In the genomic region with DNA sequence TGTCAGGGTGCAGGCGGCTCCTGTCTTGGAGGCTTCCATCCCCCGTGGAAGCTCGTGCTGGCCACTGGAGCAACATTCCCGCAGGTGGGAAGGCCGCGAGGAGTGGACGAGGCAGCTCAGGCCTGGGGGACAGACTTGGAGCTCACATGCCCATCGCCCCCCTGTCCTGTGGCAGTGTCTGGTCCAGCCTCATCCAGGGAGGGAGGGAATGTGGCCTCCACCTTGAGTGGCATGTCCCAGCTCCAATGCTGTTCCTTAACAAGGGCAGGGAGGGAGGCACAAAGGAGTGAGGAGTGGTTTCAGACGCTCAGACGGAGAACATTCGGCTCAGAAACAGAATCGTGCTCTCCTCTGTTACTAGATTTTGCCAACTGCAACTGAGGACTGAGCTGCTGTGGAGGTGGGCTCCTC, we compare ENCODE assay signal across 8 cellular contexts.
A peak's percentile ranks its signal among the peaks of the same experiment; 100 is the strongest.
DNase-seq lines count a peak whose midpoint lies in the region; ATAC-seq and TF ChIP-seq lines count a peak whose summit lies in the region.

No MANE protein-coding gene starts in this region.

- H3K36me3 ChIP-seq in esophagus (ENCODE audit: control insufficient read depth in 2 of 2, insufficient read depth in 2 of 2, low read length in 1 of 2) (peaks cover 0 to 5% of the 10 kb centered on the region in 2 donors), aorta (ENCODE audit: control insufficient read depth in 1 of 2, insufficient read depth in 2 of 2, low read length in 1 of 2) (no peaks in the 10 kb centered on the region)

- intact Hi-C loops in aorta (cut with DNase I): no loop called here

- no peaks in the 10 kb centered on the region for H3K9me3 ChIP-seq in esophagus (ENCODE audit: control insufficient read depth in 2 of 2, insufficient read depth in 1 of 2, low read depth in 1 of 2, low read length in 1 of 2)
- H3K9me3 ChIP-seq in aorta (ENCODE audit: control insufficient read depth, low read length): no peaks in the 10 kb centered on the region

- DNase-seq in ACHN (peak; percentile 74), GM12864 (ENCODE audit: low read depth) (no peak), SK-N-DZ (ENCODE audit: low spot score) (peak; percentile 69), myocyte (ENCODE audit: low read depth) (peak; percentile 75), aorta (peak; percentile 59 to 75), HuH-7.5 (ENCODE audit: low spot score) (no peak)
- DNase-seq in activated CD4-positive, alpha-beta T cell treated with anti-CD3 and anti-CD28 coated beads, Interleukin-2, amount 50 U/mL, for 48 hours: no peak

- peaks cover 4 to 15% of the 10 kb centered on the region in 2 donors for H3K4me1 ChIP-seq in esophagus (ENCODE audit: control insufficient read depth in 2 of 2, insufficient read depth in 2 of 2, low read length in 1 of 2)
- H3K4me1 ChIP-seq in aorta (ENCODE audit: control insufficient read depth in 1 of 2, insufficient read depth in 2 of 2, low read length in 2 of 2): no peaks in the 10 kb centered on the region

- 63 to 67% methylated on average over 12 of the region's 12 CpGs for WGBS in esophagus, 2 donors
- WGBS in aorta, 2 donors: 61 to 63% methylated on average over 12 of the region's 12 CpGs

- TF ChIP-seq CTCF in GM12864 (IDR thresholded peaks at IDR 0.05; ENCODE audit: low read depth, low read length, missing control alignments): no peak

- H3K4me3 ChIP-seq in GM12864 (ENCODE audit: low read depth, low read length) (peak overlapping the region; percentile 13; the same call in 1 of the 2 replicates), esophagus (ENCODE audit: low read depth in 1 of 2, low read length in 2 of 2) (peak overlapping the region in 1 of 2 donors; percentile 42), aorta (ENCODE audit: low read length in 2 of 2) (no peak overlapping the region)

- H3K27ac ChIP-seq in esophagus (ENCODE audit: low read depth in 2 of 2, low read length in 1 of 2) (peak overlapping the region; percentile 72 to 74), aorta (ENCODE audit: low read depth in 1 of 2, low read length in 2 of 2) (peak overlapping the region; percentile 50 to 66)

- H3K27me3 ChIP-seq in esophagus (ENCODE audit: control insufficient read depth in 1 of 2, insufficient read depth in 2 of 2, low read length in 2 of 2): no peaks in the 10 kb centered on the region
- no peaks in the 10 kb centered on the region for H3K27me3 ChIP-seq in aorta (ENCODE audit: control insufficient read depth in 1 of 2, insufficient read depth in 2 of 2, low read length in 1 of 2)

- in situ Hi-C loops in ACHN (cut with HindIII; ENCODE audit: low pct_ligation_motif_present, low pct_unique_long_range_greater_than_20kb, low sequenced_read_pairs): no loop called here

- ATAC-seq in aorta (ENCODE audit: low FRiP score): peak; percentile 16

Comparison
In these comparisons a context has a peak if more than half of its experiments do, and no peak if none do; other contexts are left out.
1. DNase-seq: peak in ACHN (single experiment), SK-N-DZ (single experiment), myocyte (single experiment) and aorta (2 of 2); none in GM12864 (single experiment), HuH-7.5 (single experiment) and activated CD4-positive, alpha-beta T cell treated with anti-CD3 and anti-CD28 coated beads, Interleukin-2, amount 50 U/mL, for 48 hours (0 of 2).